In genomic region chr14:75069021-75069810, GRCh38 we compare ENCODE assay signal across 2 cellular contexts.
TF ChIP-seq lines count a peak whose summit lies in the region.

TSS of gene ZC2HC1C (plus strand) at chr14:75069641. CDS start at chr14:75070574, 933 bp downstream.

TF ChIP-seq in HCT116, 20 proteins besides CTCF, POLR2A, EP300 and RAD21 (continued from another document):
- TF ChIP-seq, protein P1, sequence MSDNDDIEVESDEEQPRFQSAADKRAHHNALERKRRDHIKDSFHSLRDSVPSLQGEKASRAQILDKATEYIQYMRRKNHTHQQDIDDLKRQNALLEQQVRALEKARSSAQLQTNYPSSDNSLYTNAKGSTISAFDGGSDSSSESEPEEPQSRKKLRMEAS (IDR thresholded peaks at IDR 0.05): peak; percentile 91
- no peak for TF ChIP-seq JUND (IDR thresholded peaks at IDR 0.05)
- TF ChIP-seq TCF7L2 (IDR thresholded peaks at IDR 0.05; ENCODE audit: borderline replicate concordance, extremely low read depth, insufficient read depth, insufficient read length): peak; percentile 38
- TF ChIP-seq SIN3A (IDR thresholded peaks at IDR 0.05; ENCODE audit: low read depth): no peak
- TF ChIP-seq EZH2 (IDR thresholded peaks at IDR 0.05): no peak
- no peak for TF ChIP-seq ZNF274 (IDR thresholded peaks at IDR 0.05; ENCODE audit: low read depth, low read length)
- TF ChIP-seq SP1 (IDR thresholded peaks at IDR 0.05; ENCODE audit: low read depth): no peak
- TF ChIP-seq FOSL1 (IDR thresholded peaks at IDR 0.05; ENCODE audit: low read depth): no peak
- TF ChIP-seq CEBPB (IDR thresholded peaks at IDR 0.05; ENCODE audit: low read depth): no peak
- peak; percentile 87 for TF ChIP-seq ZFX (IDR thresholded peaks at IDR 0.05)
- TF ChIP-seq YY1 (IDR thresholded peaks at IDR 0.05; ENCODE audit: extremely low read depth, insufficient replicate concordance, low read depth, low read length): no peak
- no peak for TF ChIP-seq EZH2phosphoT487 (IDR thresholded peaks at IDR 0.05; ENCODE audit: borderline replicate concordance)
- TF ChIP-seq, protein P2, sequence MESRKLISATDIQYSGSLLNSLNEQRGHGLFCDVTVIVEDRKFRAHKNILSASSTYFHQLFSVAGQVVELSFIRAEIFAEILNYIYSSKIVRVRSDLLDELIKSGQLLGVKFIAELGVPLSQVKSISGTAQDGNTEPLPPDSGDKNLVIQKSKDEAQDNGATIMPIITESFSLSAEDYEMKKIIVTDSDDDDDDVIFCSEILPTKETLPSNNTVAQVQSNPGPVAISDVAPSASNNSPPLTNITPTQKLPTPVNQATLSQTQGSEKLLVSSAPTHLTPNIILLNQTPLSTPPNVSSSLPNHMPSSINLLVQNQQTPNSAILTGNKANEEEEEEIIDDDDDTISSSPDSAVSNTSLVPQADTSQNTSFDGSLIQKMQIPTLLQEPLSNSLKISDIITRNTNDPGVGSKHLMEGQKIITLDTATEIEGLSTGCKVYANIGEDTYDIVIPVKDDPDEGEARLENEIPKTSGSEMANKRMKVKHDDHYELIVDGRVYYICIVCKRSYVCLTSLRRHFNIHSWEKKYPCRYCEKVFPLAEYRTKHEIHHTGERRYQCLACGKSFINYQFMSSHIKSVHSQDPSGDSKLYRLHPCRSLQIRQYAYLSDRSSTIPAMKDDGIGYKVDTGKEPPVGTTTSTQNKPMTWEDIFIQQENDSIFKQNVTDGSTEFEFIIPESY (IDR thresholded peaks at IDR 0.05; ENCODE audit: extremely low read depth, insufficient replicate concordance, low read length): no peak

TF ChIP-seq in GM12878, 131 proteins besides CTCF, POLR2A, EP300 and RAD21 (continued from another document and continues in another):
- 0 out of 2 replicates have a peak, but pooled peaks have one; percentile 26 for TF ChIP-seq TBL1XR1 (IDR thresholded peaks at IDR 0.05; ENCODE audit: low read depth, low read length)
- no peak for TF ChIP-seq NFXL1 (IDR thresholded peaks at IDR 0.05; ENCODE audit: borderline replicate concordance)
- no peak for TF ChIP-seq HSF1 (IDR thresholded peaks at IDR 0.05; ENCODE audit: low read depth, low read length)
- TF ChIP-seq PML (IDR thresholded peaks at IDR 0.05; ENCODE audit: low read length): no peak
- TF ChIP-seq, protein P1 (IDR thresholded peaks at IDR 0.05; ENCODE audit: low read depth, low read length): peak; percentile 80
- no peak for TF ChIP-seq CHD1 (IDR thresholded peaks at IDR 0.05; ENCODE audit: low read depth, low read length)
- no peak for TF ChIP-seq PAX5 (IDR thresholded peaks at IDR 0.05; ENCODE audit: borderline replicate concordance, low read depth, low read length)
- TF ChIP-seq RB1 (IDR thresholded peaks at IDR 0.05; ENCODE audit: borderline replicate concordance): peak; percentile 59; the same call in 1 of the 2 replicates
- TF ChIP-seq CREB1 (IDR thresholded peaks at IDR 0.05; ENCODE audit: low read depth): no peak
- peak; percentile 73 for TF ChIP-seq IKZF1 (conservative IDR thresholded peaks at IDR 0.05)
- no peak for TF ChIP-seq TCF7 (IDR thresholded peaks at IDR 0.05; ENCODE audit: borderline replicate concordance)
- TF ChIP-seq SIX5 (IDR thresholded peaks at IDR 0.05; ENCODE audit: low read depth, low read length, severe bottlenecking): no peak
- TF ChIP-seq NR2F1 (conservative IDR thresholded peaks at IDR 0.05): peak; percentile 97
- no peak for TF ChIP-seq USF2 (IDR thresholded peaks at IDR 0.05; ENCODE audit: borderline replicate concordance, low read depth, low read length)
- TF ChIP-seq SUZ12 (IDR thresholded peaks at IDR 0.05; ENCODE audit: unreplicated experiment): no peak
- TF ChIP-seq, protein P3, sequence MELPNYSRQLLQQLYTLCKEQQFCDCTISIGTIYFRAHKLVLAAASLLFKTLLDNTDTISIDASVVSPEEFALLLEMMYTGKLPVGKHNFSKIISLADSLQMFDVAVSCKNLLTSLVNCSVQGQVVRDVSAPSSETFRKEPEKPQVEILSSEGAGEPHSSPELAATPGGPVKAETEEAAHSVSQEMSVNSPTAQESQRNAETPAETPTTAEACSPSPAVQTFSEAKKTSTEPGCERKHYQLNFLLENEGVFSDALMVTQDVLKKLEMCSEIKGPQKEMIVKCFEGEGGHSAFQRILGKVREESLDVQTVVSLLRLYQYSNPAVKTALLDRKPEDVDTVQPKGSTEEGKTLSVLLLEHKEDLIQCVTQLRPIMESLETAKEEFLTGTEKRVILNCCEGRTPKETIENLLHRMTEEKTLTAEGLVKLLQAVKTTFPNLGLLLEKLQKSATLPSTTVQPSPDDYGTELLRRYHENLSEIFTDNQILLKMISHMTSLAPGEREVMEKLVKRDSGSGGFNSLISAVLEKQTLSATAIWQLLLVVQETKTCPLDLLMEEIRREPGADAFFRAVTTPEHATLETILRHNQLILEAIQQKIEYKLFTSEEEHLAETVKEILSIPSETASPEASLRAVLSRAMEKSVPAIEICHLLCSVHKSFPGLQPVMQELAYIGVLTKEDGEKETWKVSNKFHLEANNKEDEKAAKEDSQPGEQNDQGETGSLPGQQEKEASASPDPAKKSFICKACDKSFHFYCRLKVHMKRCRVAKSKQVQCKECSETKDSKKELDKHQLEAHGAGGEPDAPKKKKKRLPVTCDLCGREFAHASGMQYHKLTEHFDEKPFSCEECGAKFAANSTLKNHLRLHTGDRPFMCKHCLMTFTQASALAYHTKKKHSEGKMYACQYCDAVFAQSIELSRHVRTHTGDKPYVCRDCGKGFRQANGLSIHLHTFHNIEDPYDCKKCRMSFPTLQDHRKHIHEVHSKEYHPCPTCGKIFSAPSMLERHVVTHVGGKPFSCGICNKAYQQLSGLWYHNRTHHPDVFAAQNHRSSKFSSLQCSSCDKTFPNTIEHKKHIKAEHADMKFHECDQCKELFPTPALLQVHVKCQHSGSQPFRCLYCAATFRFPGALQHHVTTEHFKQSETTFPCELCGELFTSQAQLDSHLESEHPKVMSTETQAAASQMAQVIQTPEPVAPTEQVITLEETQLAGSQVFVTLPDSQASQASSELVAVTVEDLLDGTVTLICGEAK (IDR thresholded peaks at IDR 0.05; ENCODE audit: borderline replicate concordance): no peak
- no peak for TF ChIP-seq ZNF217 (IDR thresholded peaks at IDR 0.05)
- TF ChIP-seq FOXM1 (IDR thresholded peaks at IDR 0.05; ENCODE audit: low read depth, low read length): no peak
- TF ChIP-seq, protein P4, sequence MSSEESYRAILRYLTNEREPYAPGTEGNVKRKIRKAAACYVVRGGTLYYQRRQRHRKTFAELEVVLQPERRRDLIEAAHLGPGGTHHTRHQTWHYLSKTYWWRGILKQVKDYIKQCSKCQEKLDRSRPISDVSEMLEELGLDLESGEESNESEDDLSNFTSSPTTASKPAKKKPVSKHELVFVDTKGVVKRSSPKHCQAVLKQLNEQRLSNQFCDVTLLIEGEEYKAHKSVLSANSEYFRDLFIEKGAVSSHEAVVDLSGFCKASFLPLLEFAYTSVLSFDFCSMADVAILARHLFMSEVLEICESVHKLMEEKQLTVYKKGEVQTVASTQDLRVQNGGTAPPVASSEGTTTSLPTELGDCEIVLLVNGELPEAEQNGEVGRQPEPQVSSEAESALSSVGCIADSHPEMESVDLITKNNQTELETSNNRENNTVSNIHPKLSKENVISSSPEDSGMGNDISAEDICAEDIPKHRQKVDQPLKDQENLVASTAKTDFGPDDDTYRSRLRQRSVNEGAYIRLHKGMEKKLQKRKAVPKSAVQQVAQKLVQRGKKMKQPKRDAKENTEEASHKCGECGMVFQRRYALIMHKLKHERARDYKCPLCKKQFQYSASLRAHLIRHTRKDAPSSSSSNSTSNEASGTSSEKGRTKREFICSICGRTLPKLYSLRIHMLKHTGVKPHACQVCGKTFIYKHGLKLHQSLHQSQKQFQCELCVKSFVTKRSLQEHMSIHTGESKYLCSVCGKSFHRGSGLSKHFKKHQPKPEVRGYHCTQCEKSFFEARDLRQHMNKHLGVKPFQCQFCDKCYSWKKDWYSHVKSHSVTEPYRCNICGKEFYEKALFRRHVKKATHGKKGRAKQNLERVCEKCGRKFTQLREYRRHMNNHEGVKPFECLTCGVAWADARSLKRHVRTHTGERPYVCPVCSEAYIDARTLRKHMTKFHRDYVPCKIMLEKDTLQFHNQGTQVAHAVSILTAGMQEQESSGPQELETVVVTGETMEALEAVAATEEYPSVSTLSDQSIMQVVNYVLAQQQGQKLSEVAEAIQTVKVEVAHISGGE (CRISPR knock-in tag; IDR thresholded peaks at IDR 0.05): no peak
- TF ChIP-seq BCL11A (IDR thresholded peaks at IDR 0.05; ENCODE audit: low read depth, low read length): 0 out of 2 replicates have a peak, but pooled peaks have one; percentile 35
- TF ChIP-seq ATF3 (IDR thresholded peaks at IDR 0.05; ENCODE audit: borderline replicate concordance, extremely low read depth, low read depth, low read length): no peak
- TF ChIP-seq MXI1 (IDR thresholded peaks at IDR 0.05; ENCODE audit: low read depth, low read length): peak; percentile 81
- TF ChIP-seq YY1 (IDR thresholded peaks at IDR 0.05; ENCODE audit: low read depth, low read length): peak; percentile 76
- TF ChIP-seq FOS (IDR thresholded peaks at IDR 0.05; ENCODE audit: borderline replicate concordance, extremely low read depth, insufficient read length): no peak
- TF ChIP-seq NBN (IDR thresholded peaks at IDR 0.05): 0 out of 2 replicates have a peak, but pooled peaks have one; percentile 35
- TF ChIP-seq CHD2 (IDR thresholded peaks at IDR 0.05; ENCODE audit: borderline replicate concordance, low read depth, low read length): no peak
- TF ChIP-seq, protein P5, sequence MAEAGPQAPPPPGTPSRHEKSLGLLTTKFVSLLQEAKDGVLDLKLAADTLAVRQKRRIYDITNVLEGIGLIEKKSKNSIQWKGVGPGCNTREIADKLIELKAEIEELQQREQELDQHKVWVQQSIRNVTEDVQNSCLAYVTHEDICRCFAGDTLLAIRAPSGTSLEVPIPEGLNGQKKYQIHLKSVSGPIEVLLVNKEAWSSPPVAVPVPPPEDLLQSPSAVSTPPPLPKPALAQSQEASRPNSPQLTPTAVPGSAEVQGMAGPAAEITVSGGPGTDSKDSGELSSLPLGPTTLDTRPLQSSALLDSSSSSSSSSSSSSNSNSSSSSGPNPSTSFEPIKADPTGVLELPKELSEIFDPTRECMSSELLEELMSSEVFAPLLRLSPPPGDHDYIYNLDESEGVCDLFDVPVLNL (IDR thresholded peaks at IDR 0.05; ENCODE audit: low read depth, low read length): no peak
- TF ChIP-seq MTA2 (IDR thresholded peaks at IDR 0.05; ENCODE audit: low read depth): no peak
- TF ChIP-seq GATAD2B (conservative IDR thresholded peaks at IDR 0.05; ENCODE audit: low read depth): peak; percentile 53; the same call in 1 of the 2 replicates
- no peak for TF ChIP-seq SPI1 (IDR thresholded peaks at IDR 0.05; ENCODE audit: borderline replicate concordance, insufficient read depth, low read depth, low read length)
- TF ChIP-seq SREBF1 (IDR thresholded peaks at IDR 0.05; ENCODE audit: low read length): no peak
- no peak for TF ChIP-seq ZBED1 (IDR thresholded peaks at IDR 0.05; ENCODE audit: borderline replicate concordance)
- peak; percentile 78 for TF ChIP-seq NR2C1 (IDR thresholded peaks at IDR 0.05)
- TF ChIP-seq SP1 (IDR thresholded peaks at IDR 0.05; ENCODE audit: low read depth, low read length): peak; percentile 13
- no peak for TF ChIP-seq TARDBP (IDR thresholded peaks at IDR 0.05; ENCODE audit: borderline replicate concordance)
- TF ChIP-seq KLF5 (IDR thresholded peaks at IDR 0.05; ENCODE audit: partially characterized antibody): no peak
- 0 out of 2 replicates have a peak, but pooled peaks have one; percentile 15 for TF ChIP-seq EED (IDR thresholded peaks at IDR 0.05; ENCODE audit: low read depth)
- TF ChIP-seq IKZF2 (IDR thresholded peaks at IDR 0.05): peak; percentile 29 to 45; a peak in 2 of 4 replicates
- TF ChIP-seq, protein P6, sequence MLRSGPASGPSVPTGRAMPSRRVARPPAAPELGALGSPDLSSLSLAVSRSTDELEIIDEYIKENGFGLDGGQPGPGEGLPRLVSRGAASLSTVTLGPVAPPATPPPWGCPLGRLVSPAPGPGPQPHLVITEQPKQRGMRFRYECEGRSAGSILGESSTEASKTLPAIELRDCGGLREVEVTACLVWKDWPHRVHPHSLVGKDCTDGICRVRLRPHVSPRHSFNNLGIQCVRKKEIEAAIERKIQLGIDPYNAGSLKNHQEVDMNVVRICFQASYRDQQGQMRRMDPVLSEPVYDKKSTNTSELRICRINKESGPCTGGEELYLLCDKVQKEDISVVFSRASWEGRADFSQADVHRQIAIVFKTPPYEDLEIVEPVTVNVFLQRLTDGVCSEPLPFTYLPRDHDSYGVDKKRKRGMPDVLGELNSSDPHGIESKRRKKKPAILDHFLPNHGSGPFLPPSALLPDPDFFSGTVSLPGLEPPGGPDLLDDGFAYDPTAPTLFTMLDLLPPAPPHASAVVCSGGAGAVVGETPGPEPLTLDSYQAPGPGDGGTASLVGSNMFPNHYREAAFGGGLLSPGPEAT (IDR thresholded peaks at IDR 0.05; ENCODE audit: low read depth): no peak
- no peak for TF ChIP-seq STAT3 (IDR thresholded peaks at IDR 0.05; ENCODE audit: low read depth, low read length)
- no peak for TF ChIP-seq PAX8 (IDR thresholded peaks at IDR 0.05)
- no peak for TF ChIP-seq ELK1 (IDR thresholded peaks at IDR 0.05; ENCODE audit: low read depth, low read length)
- TF ChIP-seq SUPT20H (IDR thresholded peaks at IDR 0.05; ENCODE audit: borderline replicate concordance, control insufficient read depth, low read depth, low read length): no peak
